In genomic region chr12:108712925-108713203, GRCh38 we compare ENCODE assay signal across 26 cellular contexts. TPM values are rescaled to one million over a fixed set of nuclear protein-coding genes. Genes with fewer than 3 reads are reported as not detected.
A peak's percentile ranks its signal among the peaks of the same experiment; 100 is the strongest.
DNase-seq lines count a peak whose midpoint lies in the region; ATAC-seq and TF ChIP-seq lines count a peak whose summit lies in the region.
"Had no signal": no experiment of that assay in that cellular context is flagged by ENCODE, and none has a peak within 500 bp of the region (broad histone marks: within the 10 kb centered on the region; RNA-seq: fewer than 3 reads in every experiment).

No MANE protein-coding gene starts in this region.

- H3K27me3 ChIP-seq in GM23248 (replicated peaks; ENCODE audit: insufficient read depth) (no peaks in the 10 kb centered on the region), MM.1S (replicated peaks; ENCODE audit: insufficient read depth, low read length) (no peaks in the 10 kb centered on the region), iPS-20b (ENCODE audit: insufficient read depth, low read length) (no peaks in the 10 kb centered on the region), thoracic aorta (replicated peaks; ENCODE audit: insufficient read depth) (no peaks in the 10 kb centered on the region)
- H3K27me3 ChIP-seq: ovary, spleen, suprapubic skin had no signal

- H3K9me2 ChIP-seq in GM23248 (ENCODE audit: insufficient read depth) (no peaks in the 10 kb centered on the region), MM.1S (replicated peaks; ENCODE audit: insufficient read depth, low read length) (no peaks in the 10 kb centered on the region)

- H3K36me3 ChIP-seq in GM23248 (ENCODE audit: low read depth) (peaks cover 34% of the 10 kb centered on the region; the same call in 1 of the 2 replicates), MM.1S (replicated peaks; ENCODE audit: insufficient read depth, low read length) (no peaks in the 10 kb centered on the region), iPS-20b (ENCODE audit: insufficient read depth, low read depth, low read length) (no peaks in the 10 kb centered on the region), thoracic aorta (no peaks in the 10 kb centered on the region)
- H3K36me3 ChIP-seq: ovary, suprapubic skin had no signal

- H3K4me1 ChIP-seq in GM23248 (ENCODE audit: insufficient read depth), result peaks cover 52% of the 10 kb centered on the region
- H3K4me1 ChIP-seq in MM.1S (ENCODE audit: low read length), result peaks cover 24% of the 10 kb centered on the region
- peaks cover 28% of the 10 kb centered on the region for H3K4me1 ChIP-seq in iPS-20b (ENCODE audit: insufficient read depth, low read length)
- peaks cover 33 to 85% of the 10 kb centered on the region in 2 donors for H3K4me1 ChIP-seq in thoracic aorta (ENCODE audit: control insufficient read depth in 1 of 2, low read depth in 2 of 2)

- 2 to 4% methylated on average over 2 of the region's 2 CpGs for WGBS in GM23248 (ENCODE audit: low coverage in 1 of 2, low lambda C conversion rate in 2 of 2, missing lambda C conversion rate in 2 of 2), 2 experiments

- peak overlapping the region; percentile 56 for H3K4me2 ChIP-seq in GM23248 (ENCODE audit: unreplicated experiment)
- H3K4me2 ChIP-seq in MM.1S (ENCODE audit: low read depth, low read length), result peak overlapping the region; percentile 33; the same call in 1 of the 2 replicates

- H2AFZ ChIP-seq in GM23248, result no peak overlapping the region
- H2AFZ ChIP-seq in MM.1S (ENCODE audit: low read length), result no peak overlapping the region

- peak overlapping the region; percentile 28 for H3K4me3 ChIP-seq in GM23248
- H3K4me3 ChIP-seq in MM.1S (ENCODE audit: low read length), result no peak overlapping the region
- no peak overlapping the region for H3K4me3 ChIP-seq in iPS-20b (ENCODE audit: low read length)
- peak overlapping the region; percentile 29 for H3K4me3 ChIP-seq in thoracic aorta
- H3K4me3 ChIP-seq: ovary, spleen, suprapubic skin had no signal

- TF ChIP-seq CTCF in MM.1S (IDR thresholded peaks at IDR 0.05; ENCODE audit: low read length) (no peak), thoracic aorta (IDR thresholded peaks at IDR 0.05) (no peak)

- H3K9ac ChIP-seq in GM23248 (peak overlapping the region; percentile 13), MM.1S (ENCODE audit: low read length) (no peak overlapping the region), iPS-20b (ENCODE audit: low read depth, low read length) (no peak overlapping the region)

- H3K27ac ChIP-seq in GM23248, result peak overlapping the region; percentile 16
- H3K27ac ChIP-seq in MM.1S (ENCODE audit: low read length), result peak overlapping the region; percentile 21; the same call in 1 of the 2 replicates
- peak overlapping the region; percentile 12 for H3K27ac ChIP-seq in iPS-20b (ENCODE audit: low read length)
- peak overlapping the region in 1 of 2 donors; percentile 20 for H3K27ac ChIP-seq in thoracic aorta
- H3K27ac ChIP-seq: RWPE1, suprapubic skin, WERI-Rb-1 had no signal

- H3K9me3 ChIP-seq in GM23248 (ENCODE audit: low read depth) (no peaks in the 10 kb centered on the region), MM.1S (replicated peaks; ENCODE audit: insufficient read depth, low read length) (no peaks in the 10 kb centered on the region), iPS-20b (ENCODE audit: insufficient read depth, low read depth, low read length) (no peaks in the 10 kb centered on the region), thoracic aorta (no peaks in the 10 kb centered on the region)
- H3K9me3 ChIP-seq: ovary, spleen, suprapubic skin had no signal

- H3F3A ChIP-seq in GM23248 (ENCODE audit: insufficient read depth) (peaks cover 69% of the 10 kb centered on the region), MM.1S (ENCODE audit: insufficient read depth, low read length) (no peaks in the 10 kb centered on the region)

- peaks cover 16% of the 10 kb centered on the region; the same call in 1 of the 2 replicates for H4K20me1 ChIP-seq in GM23248 (ENCODE audit: insufficient read depth)
- H4K20me1 ChIP-seq in MM.1S (ENCODE audit: insufficient read depth, low read length), result peaks cover 6% of the 10 kb centered on the region; the same call in 1 of the 2 replicates

- peak; percentile 25 for DNase-seq in GM23248
- no peak for DNase-seq in MM.1S
- DNase-seq in thoracic aorta (ENCODE audit: low spot score), result no peak
- no peak for DNase-seq in cerebellum (ENCODE audit: low spot score)
- DNase-seq in NCI-H2081 (lab: John Stamatoyannopoulos, UW), result no peak
- DNase-seq: aorta; caudate nucleus; CD4-positive, alpha-beta T cell; dermis blood vessel endothelial cell; GDM1; left cardiac atrium; naive thymus-derived CD8-positive, alpha-beta T cell; NCI-H1048; NCI-H187 treated with DMSO at 0.1 percent for 48 hours; NCI-H2227 treated with DMSO at 0.1 percent for 48 hours; ovary; spleen; stimulated activated CD4-positive, alpha-beta T cell treated with anti-CD3 and anti-CD28 coated beads, Interleukin-2, amount 100 ng/mL, for 48 hours; T-helper 9 cell; WERI-Rb-1 had no signal

- in situ Hi-C loops in GM23248 (cut with MboI), result no loop called here

- ATAC-seq in thoracic aorta (ENCODE audit: insufficient number of reproducible peaks, low FRiP score, low read depth) (no peak), HG03565 (IDR thresholded peaks at IDR 0.05; ENCODE audit: unreplicated experiment) (no peak)
- ATAC-seq: activated naive CD4-positive, alpha-beta T cell treated with anti-CD3 and anti-CD28 coated beads, Interleukin-2, amount 50 U/mL, for 72 hours; naive thymus-derived CD8-positive, alpha-beta T cell; stimulated activated effector memory CD8-positive, alpha-beta T cell treated with anti-CD3 and anti-CD28 coated beads, Interleukin-12 subunit alpha, Interleukin-12 subunit beta, amount 100 ng/mL, for 72 hours had no signal

- H3K79me2 ChIP-seq in GM23248 (ENCODE audit: insufficient read depth) (peaks cover 100% of the 10 kb centered on the region), MM.1S (ENCODE audit: low read length) (peaks cover 100% of the 10 kb centered on the region)

RNA-seq across cellular contexts. Expression of gene CORO1C, which starts 18.5 kb away (rescaled TPM):
- total RNA-seq in GM23248 (2014; rRNA removed; shearing (Covaris generic)), result 170 and 172 TPM in 2 replicates
- polyA plus RNA-seq in GM23248 (2016; fragmentation: Nextera tagmentation; extraction: Ambion mirVana), result 401 and 403 TPM in 2 replicates
- total RNA-seq in thoracic aorta (100 to 1,000 TPM; 157 to 208 TPM), cerebellum (114 TPM)

Comparison
In these comparisons a context has a peak if more than half of its experiments do, and no peak if none do; other contexts are left out.
1. H3K4me3 ChIP-seq: peak in GM23248 (single experiment) and thoracic aorta (single experiment); none in MM.1S (single experiment) and iPS-20b (single experiment).